Comparison of ENCODE assay signal across 27 cellular contexts in the genomic region with DNA sequence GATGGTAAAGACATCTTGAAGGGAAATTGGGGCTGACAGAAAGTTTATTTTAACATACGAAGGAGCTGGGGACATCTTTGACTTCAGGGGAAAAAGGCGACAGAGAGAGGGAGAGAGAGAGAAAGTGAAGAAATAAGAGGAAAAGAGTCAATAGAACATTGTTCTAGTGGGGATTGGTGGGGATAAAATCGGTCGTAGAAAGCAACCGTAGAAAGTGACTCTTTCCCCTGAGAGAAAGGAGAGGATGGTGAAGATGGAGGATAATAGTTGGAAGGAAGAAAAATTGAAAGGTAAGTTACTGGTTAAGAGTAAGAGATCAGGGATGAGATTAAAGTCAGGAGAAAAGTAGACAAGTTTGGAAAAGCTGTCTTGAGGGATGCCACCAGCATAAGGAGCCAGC.
DNase-seq lines count a peak whose midpoint lies in the region; TF ChIP-seq lines count a peak whose summit lies in the region.
"Had no signal": no experiment of that assay in that cellular context is flagged by ENCODE, and none has a peak within 500 bp of the region (broad histone marks: within the 10 kb centered on the region; RNA-seq: fewer than 3 reads in every experiment).

No MANE protein-coding gene starts in this region.

- H3K4me3 ChIP-seq in HEK293 (ENCODE audit: low read depth, low read length), result no peak overlapping the region
- H3K4me3 ChIP-seq: A549; BLaER1; BLaER1 treated with 17β-estradiol and CSF1 and Interleukin-3, amounts not matched to agents 10 nM and 100 nM had no signal

- CTCF ChIA-PET in HEK293 (lab: Yijun Ruan, JAX), result interaction anchor here (0.6 kb wide), 1 partner anchor 332 kb away, joined by 3 read pairs; no protein-coding TSS in a partner anchor

- no peaks in the 10 kb centered on the region for H3K36me3 ChIP-seq in HEK293 (ENCODE audit: control insufficient read depth in 2 of 2, insufficient read depth in 1 of 2, low read length in 2 of 2)
- H3K36me3 ChIP-seq: BE2C; BLaER1; BLaER1 treated with 17β-estradiol and CSF1 and Interleukin-3, amounts not matched to agents 10 nM and 100 nM had no signal

- TF ChIP-seq CTCF in HEK293 (tag by site-specific recombination; IDR thresholded peaks at IDR 0.05), result no peak

- no peak overlapping the region for H3K27ac ChIP-seq in HEK293 (ENCODE audit: extremely low read depth, low read depth, low read length)
- H3K27ac ChIP-seq: 22Rv1; A549; BLaER1; BLaER1 treated with 17β-estradiol and CSF1 and Interleukin-3, amounts not matched to agents 10 nM and 100 nM; C4-2B had no signal

- POLR2A ChIA-PET in HEK293 (lab: Yijun Ruan, JAX), result no interaction called here

- no peak for DNase-seq in HK-2 (ENCODE audit: unreplicated experiment)
- DNase-seq: 8988T; ACHN; AML-193; BE2C; C1 segment of cervical spinal cord; Caco-2; Calu3; CD4-positive, alpha-beta memory T cell; CD4-positive, alpha-beta T cell; CD4-positive, CD25-positive, alpha-beta regulatory T cell; CD8-positive, alpha-beta memory T cell; CD8-positive, alpha-beta T cell; COR-L47; DMS 273 treated with DMSO at 0.1 percent for 48 hours; DMS153; DMS53; DMS79; DMS79 treated with DMSO at 0.1 percent for 48 hours; DND-41; EL had no signal

- H3K9me3 ChIP-seq in HEK293 (ENCODE audit: control insufficient read depth, insufficient read depth, low read depth, low read length), result no peaks in the 10 kb centered on the region
- H3K9me3 ChIP-seq: A549; BE2C; BLaER1; BLaER1 treated with 17β-estradiol and CSF1 and Interleukin-3, amounts not matched to agents 10 nM and 100 nM; Caco-2 had no signal

- no peaks in the 10 kb centered on the region for H3K4me1 ChIP-seq in HEK293 (ENCODE audit: control insufficient read depth, insufficient read depth, low read length)
- H3K4me1 ChIP-seq: A549; BE2C; BLaER1; BLaER1 treated with 17β-estradiol and CSF1 and Interleukin-3, amounts not matched to agents 10 nM and 100 nM; Caco-2 had no signal

TF ChIP-seq in HEK293, 187 proteins besides CTCF, POLR2A, EP300 and RAD21:
- peak; percentile 91 for TF ChIP-seq PRDM1 (tag by site-specific recombination; IDR thresholded peaks at IDR 0.05)
- no peak for TF ChIP-seq MEIS1 (CRISPR knock-in tag; IDR thresholded peaks at IDR 0.05; ENCODE audit: borderline replicate concordance)
